Comparison of ENCODE assay signal across 1 cellular context in the genomic region with DNA sequence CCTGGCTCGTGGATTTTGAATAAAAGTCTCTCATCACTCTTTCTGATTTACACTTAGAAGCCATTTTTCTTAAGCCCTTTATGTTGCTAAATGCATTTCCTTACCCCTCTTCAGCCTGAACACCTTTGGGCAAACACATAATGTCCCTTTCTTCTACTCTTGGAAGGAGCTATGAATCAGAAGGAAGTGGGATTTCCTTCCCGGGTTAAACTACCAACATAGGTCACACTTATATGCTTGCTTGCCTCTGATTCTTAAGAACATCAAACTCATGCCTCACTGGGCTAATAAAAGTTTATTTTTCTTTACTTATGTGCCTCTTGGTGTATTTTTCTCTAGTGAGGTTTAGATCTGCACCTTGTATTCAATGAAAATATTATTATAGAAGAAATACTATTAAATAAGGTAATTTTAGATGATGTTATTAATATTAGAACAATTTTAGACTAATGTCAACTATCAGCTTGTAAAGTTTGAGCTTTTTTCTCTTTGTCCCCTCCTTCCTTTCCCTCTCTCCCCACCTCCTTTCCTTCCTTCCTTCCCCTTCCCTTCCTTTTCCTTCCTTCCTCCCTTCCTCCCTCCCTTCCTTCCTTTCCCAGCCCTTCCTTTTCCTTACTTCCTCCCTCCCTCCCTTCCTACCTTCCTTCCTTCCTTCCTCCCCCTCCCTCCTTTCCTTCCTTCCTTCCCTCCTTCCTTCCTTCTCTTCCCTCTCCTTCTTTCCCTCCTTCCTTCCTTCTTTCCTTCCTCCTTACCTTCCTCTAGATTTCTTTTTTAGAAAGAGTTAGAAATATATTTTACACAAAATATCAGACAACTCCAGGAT.
TF ChIP-seq lines count a peak whose summit lies in the region.

No MANE protein-coding gene starts in this region.

TF ChIP-seq in GM23338, 12 proteins besides CTCF, POLR2A, EP300 and RAD21 (continued from another document):
- TF ChIP-seq, protein P1, sequence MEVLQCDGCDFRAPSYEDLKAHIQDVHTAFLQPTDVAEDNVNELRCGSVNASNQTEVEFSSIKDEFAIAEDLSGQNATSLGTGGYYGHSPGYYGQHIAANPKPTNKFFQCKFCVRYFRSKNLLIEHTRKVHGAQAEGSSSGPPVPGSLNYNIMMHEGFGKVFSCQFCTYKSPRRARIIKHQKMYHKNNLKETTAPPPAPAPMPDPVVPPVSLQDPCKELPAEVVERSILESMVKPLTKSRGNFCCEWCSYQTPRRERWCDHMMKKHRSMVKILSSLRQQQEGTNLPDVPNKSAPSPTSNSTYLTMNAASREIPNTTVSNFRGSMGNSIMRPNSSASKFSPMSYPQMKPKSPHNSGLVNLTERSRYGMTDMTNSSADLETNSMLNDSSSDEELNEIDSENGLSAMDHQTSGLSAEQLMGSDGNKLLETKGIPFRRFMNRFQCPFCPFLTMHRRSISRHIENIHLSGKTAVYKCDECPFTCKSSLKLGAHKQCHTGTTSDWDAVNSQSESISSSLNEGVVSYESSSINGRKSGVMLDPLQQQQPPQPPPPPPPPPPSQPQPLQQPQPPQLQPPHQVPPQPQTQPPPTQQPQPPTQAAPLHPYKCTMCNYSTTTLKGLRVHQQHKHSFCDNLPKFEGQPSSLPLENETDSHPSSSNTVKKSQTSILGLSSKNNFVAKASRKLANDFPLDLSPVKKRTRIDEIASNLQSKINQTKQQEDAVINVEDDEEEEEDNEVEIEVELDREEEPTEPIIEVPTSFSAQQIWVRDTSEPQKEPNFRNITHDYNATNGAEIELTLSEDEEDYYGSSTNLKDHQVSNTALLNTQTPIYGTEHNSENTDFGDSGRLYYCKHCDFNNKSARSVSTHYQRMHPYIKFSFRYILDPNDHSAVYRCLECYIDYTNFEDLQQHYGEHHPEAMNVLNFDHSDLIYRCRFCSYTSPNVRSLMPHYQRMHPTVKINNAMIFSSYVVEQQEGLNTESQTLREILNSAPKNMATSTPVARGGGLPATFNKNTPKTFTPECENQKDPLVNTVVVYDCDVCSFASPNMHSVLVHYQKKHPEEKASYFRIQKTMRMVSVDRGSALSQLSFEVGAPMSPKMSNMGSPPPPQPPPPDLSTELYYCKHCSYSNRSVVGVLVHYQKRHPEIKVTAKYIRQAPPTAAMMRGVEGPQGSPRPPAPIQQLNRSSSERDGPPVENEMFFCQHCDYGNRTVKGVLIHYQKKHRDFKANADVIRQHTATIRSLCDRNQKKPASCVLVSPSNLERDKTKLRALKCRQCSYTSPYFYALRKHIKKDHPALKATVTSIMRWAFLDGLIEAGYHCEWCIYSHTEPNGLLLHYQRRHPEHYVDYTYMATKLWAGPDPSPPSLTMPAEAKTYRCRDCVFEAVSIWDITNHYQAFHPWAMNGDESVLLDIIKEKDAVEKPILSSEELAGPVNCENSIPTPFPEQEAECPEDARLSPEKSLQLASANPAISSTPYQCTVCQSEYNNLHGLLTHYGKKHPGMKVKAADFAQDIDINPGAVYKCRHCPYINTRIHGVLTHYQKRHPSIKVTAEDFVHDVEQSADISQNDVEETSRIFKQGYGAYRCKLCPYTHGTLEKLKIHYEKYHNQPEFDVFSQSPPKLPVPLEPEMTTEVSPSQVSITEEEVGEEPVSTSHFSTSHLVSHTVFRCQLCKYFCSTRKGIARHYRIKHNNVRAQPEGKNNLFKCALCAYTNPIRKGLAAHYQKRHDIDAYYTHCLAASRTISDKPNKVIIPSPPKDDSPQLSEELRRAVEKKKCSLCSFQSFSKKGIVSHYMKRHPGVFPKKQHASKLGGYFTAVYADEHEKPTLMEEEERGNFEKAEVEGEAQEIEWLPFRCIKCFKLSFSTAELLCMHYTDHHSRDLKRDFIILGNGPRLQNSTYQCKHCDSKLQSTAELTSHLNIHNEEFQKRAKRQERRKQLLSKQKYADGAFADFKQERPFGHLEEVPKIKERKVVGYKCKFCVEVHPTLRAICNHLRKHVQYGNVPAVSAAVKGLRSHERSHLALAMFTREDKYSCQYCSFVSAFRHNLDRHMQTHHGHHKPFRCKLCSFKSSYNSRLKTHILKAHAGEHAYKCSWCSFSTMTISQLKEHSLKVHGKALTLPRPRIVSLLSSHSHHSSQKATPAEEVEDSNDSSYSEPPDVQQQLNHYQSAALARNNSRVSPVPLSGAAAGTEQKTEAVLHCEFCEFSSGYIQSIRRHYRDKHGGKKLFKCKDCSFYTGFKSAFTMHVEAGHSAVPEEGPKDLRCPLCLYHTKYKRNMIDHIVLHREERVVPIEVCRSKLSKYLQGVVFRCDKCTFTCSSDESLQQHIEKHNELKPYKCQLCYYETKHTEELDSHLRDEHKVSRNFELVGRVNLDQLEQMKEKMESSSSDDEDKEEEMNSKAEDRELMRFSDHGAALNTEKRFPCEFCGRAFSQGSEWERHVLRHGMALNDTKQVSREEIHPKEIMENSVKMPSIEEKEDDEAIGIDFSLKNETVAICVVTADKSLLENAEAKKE (CRISPR knock-in tag; IDR thresholded peaks at IDR 0.05), result no peak
- no peak for TF ChIP-seq REST (IDR thresholded peaks at IDR 0.05; ENCODE audit: unreplicated experiment)
